Comparison of ENCODE assay signal across 10 cellular contexts in the genomic region with DNA sequence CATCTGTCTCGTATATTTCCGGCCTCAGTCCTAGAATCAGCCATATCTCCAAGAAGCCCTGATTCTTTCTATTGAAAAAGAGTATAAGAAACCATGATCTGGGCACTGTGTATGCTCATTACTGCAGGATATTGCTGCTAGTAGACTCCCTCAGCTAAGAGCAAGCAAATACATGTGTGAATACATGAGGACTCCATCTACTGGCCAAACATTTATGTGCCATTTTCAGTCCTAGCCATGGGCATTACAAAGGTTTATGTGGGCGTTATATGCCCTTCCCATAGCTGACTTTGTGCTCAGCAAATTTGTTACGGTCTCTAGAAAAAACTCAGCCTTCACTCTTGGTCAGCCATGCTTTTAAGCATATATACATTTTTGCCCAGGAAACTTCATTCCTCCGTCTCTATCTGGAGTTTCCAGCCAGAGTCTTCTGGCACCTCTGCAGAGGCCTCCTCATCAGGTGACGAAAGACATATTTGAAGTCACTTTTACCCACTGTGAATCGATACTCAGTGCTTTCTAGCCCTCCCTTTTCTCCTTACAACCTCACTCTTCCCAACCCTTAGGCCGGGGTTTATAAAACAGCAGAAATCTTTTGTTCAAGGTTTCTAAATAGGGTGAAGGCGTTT.
A peak's percentile ranks its signal among the peaks of the same experiment; 100 is the strongest.
DNase-seq lines count a peak whose midpoint lies in the region; ATAC-seq and TF ChIP-seq lines count a peak whose summit lies in the region.
"Had no signal": no experiment of that assay in that cellular context is flagged by ENCODE, and none has a peak within 500 bp of the region (broad histone marks: within the 10 kb centered on the region; RNA-seq: fewer than 3 reads in every experiment).

No MANE protein-coding gene starts in this region.

- no peaks in the 10 kb centered on the region for H3K9me3 Mint-ChIP-seq in glutamatergic neuron (ENCODE audit: unreplicated experiment)
- H3K9me3 Mint-ChIP-seq in CD8-positive, alpha-beta T cell, result peaks cover 21% of the 10 kb centered on the region

- no peak for ATAC-seq in CD8-positive, alpha-beta T cell

- intact Hi-C loops in CD8-positive, alpha-beta T cell (cut with DNase I, micrococcal nuclease), result no loop called here

- peak; percentile 29 for DNase-seq in CMK (ENCODE audit: low read depth)
- peak; percentile 15 for DNase-seq in HuH-7 (ENCODE audit: low spot score)
- peak; percentile 78 for DNase-seq in OCI-M2 (lab: John Stamatoyannopoulos, UW; ENCODE audit: unreplicated experiment)
- no peak for DNase-seq in glutamatergic neuron
- DNase-seq in HCEC 1CT, result no peak
- DNase-seq in mesenteric fat pad (ENCODE audit: low spot score), result no peak
- DNase-seq in CD8-positive, alpha-beta T cell, result no peak
- DNase-seq in NCI-H526 treated with DMSO at 0.1 percent for 48 hours (lab: John Stamatoyannopoulos, UW), result no peak
- DNase-seq: DMS79 treated with DMSO at 0.1 percent for 48 hours had no signal

- CTCF ChIA-PET in CD8-positive, alpha-beta T cell (lab: Charles Lee), result no interaction called here

- H3K4me3 ChIP-seq in CD8-positive, alpha-beta T cell (ENCODE audit: low read depth, low read length), result no peak overlapping the region

- H3K27ac Mint-ChIP-seq in glutamatergic neuron (ENCODE audit: unreplicated experiment), result no peak overlapping the region
- no peak overlapping the region for H3K27ac Mint-ChIP-seq in CD8-positive, alpha-beta T cell
- H3K27ac Mint-ChIP-seq: T-helper 2 cell treated with Interferon-gamma antibody and Interleukin-4, amounts not matched to agents 5 μg/mL and 100 μg/mL, for 36 hours had no signal

- POLR2A ChIA-PET in CD8-positive, alpha-beta T cell (lab: Charles Lee), result no interaction called here

- H3K4me1 ChIP-seq in CD8-positive, alpha-beta T cell (ENCODE audit: insufficient read depth, low read length), result no peaks in the 10 kb centered on the region

- no peaks in the 10 kb centered on the region for H3K36me3 Mint-ChIP-seq in glutamatergic neuron (ENCODE audit: unreplicated experiment)
- H3K36me3 Mint-ChIP-seq in CD8-positive, alpha-beta T cell, result no peaks in the 10 kb centered on the region

- no peak overlapping the region for H3K4me3 Mint-ChIP-seq in glutamatergic neuron (ENCODE audit: unreplicated experiment)
- no peak overlapping the region for H3K4me3 Mint-ChIP-seq in CD8-positive, alpha-beta T cell
- H3K4me3 Mint-ChIP-seq: T-helper 2 cell treated with Interferon-gamma antibody and Interleukin-4, amounts not matched to agents 5 μg/mL and 100 μg/mL, for 36 hours had no signal

- H3K9me3 ChIP-seq in CD8-positive, alpha-beta T cell (ENCODE audit: low read length), result no peaks in the 10 kb centered on the region

- no peaks in the 10 kb centered on the region for H3K36me3 ChIP-seq in CD8-positive, alpha-beta T cell (ENCODE audit: insufficient read depth, low read length)

- H3K27me3 Mint-ChIP-seq in glutamatergic neuron (ENCODE audit: unreplicated experiment), result no peaks in the 10 kb centered on the region
- H3K27me3 Mint-ChIP-seq in CD8-positive, alpha-beta T cell (ENCODE audit: low read depth), result no peaks in the 10 kb centered on the region

- TF ChIP-seq CTCF in glutamatergic neuron (IDR thresholded peaks at IDR 0.05; ENCODE audit: partially characterized antibody, unreplicated experiment), result peak; percentile 37
- no peak for TF ChIP-seq CTCF in CD8-positive, alpha-beta T cell (IDR thresholded peaks at IDR 0.05)

- H3K4me1 Mint-ChIP-seq in glutamatergic neuron (ENCODE audit: low read depth, unreplicated experiment), result no peaks in the 10 kb centered on the region
- no peaks in the 10 kb centered on the region for H3K4me1 Mint-ChIP-seq in CD8-positive, alpha-beta T cell (ENCODE audit: low read depth)

- H3K27me3 ChIP-seq in CD8-positive, alpha-beta T cell (ENCODE audit: insufficient read depth, low read length), result no peaks in the 10 kb centered on the region

- no peak overlapping the region for H3K27ac ChIP-seq in CD8-positive, alpha-beta T cell (ENCODE audit: low read depth, low read length)

Comparison
In these comparisons a context has a peak if more than half of its experiments do, and no peak if none do; other contexts are left out.
1. DNase-seq: peak in CMK (single experiment), HuH-7 (single experiment) and OCI-M2 (single experiment); none in glutamatergic neuron (single experiment), HCEC 1CT (single experiment), mesenteric fat pad (single experiment), CD8-positive, alpha-beta T cell (0 of 7) and NCI-H526 treated with DMSO at 0.1 percent for 48 hours (single experiment).